In the genomic region with DNA sequence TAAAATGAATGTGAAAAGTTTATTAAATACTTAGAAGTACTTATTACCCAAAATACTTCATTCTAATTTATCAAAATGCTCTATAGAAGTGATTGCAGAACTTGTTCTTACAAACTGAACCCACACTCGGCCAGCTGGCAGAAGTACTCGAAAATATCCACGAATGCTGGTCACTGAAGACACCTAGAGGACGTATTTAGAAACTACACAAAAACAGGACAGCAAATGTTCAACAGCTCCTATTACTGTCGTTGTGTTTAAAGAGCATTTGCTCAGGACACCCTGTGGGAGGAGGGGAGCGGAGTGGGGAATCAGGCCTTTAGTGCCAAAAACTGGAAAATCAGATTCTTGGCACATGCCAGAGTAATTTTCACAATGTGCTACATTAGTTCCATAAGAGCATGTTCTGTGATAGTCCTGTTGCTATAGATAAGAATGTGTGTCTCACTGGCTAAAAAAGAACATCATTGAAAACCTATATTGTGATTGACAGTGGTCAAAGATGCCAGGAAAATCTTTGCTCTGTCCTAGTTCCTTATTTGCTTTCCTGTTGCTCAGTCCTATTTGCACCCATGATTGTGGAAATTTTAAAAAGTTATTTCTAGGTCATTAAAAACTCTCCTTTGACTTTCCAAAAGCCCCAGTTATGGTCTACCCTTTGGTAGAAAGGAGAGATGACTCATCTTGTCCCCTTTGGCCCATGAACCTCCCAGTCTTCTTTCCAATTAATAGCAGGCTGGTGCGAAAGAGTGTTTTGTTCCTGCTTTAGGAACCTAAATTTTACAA, we compare ENCODE assay signal across 8 cellular contexts. TPM values are rescaled to one million over a fixed set of nuclear protein-coding genes. Genes with fewer than 3 reads are reported as not detected.
A peak's percentile ranks its signal among the peaks of the same experiment; 100 is the strongest.
DNase-seq lines count a peak whose midpoint lies in the region; ATAC-seq and TF ChIP-seq lines count a peak whose summit lies in the region.

No MANE protein-coding gene starts in this region.

- intact Hi-C loops in left ventricle myocardium inferior (cut with micrococcal nuclease) (loop anchor here (10.0 kb wide), 1 partner anchor 489 kb away; no protein-coding TSS in a partner anchor), prostate gland (cut with DNase I) (loop anchor here (10.0 kb wide), 1 partner anchor 489 kb away; no protein-coding TSS in a partner anchor)

- no peaks in the 10 kb centered on the region for H3K79me2 ChIP-seq in DOHH2 (ENCODE audit: control insufficient read depth, low read length)

- H3K36me3 ChIP-seq in DOHH2 (ENCODE audit: control insufficient read depth, low read length): no peaks in the 10 kb centered on the region
- H3K36me3 ChIP-seq in adipocyte (ENCODE audit: control insufficient read depth, insufficient read depth, low read length, severe bottlenecking): no peaks in the 10 kb centered on the region
- H3K36me3 ChIP-seq in left ventricle myocardium inferior: no peaks in the 10 kb centered on the region
- no peaks in the 10 kb centered on the region for H3K36me3 ChIP-seq in prostate gland

- TF ChIP-seq CTCF in DOHH2 (IDR thresholded peaks at IDR 0.05; ENCODE audit: low read depth, low read length, poor library complexity, severe bottlenecking) (peak; percentile 66), RWPE1 (conservative IDR thresholded peaks at IDR 0.05; ENCODE audit: low read depth) (peak; percentile 79), left ventricle myocardium inferior (IDR thresholded peaks at IDR 0.05; ENCODE audit: borderline replicate concordance) (peak; percentile 77), prostate gland (IDR thresholded peaks at IDR 0.05) (peak in 3 of 4 experiments; percentile 49 to 71 (median 66))

- DNase-seq in M059J (ENCODE audit: low read depth): peak; percentile 66
- DNase-seq in RWPE1 (ENCODE audit: low spot score): peak; percentile 55
- peak; percentile 90 for DNase-seq in adipocyte (ENCODE audit: low read depth)
- DNase-seq in left ventricle myocardium inferior: peak; percentile 29
- peak; percentile 52 for DNase-seq in prostate gland (ENCODE audit: low spot score)

- H3K4me3 ChIP-seq in DOHH2 (ENCODE audit: low read length) (no peak overlapping the region), adipocyte (ENCODE audit: low read length) (peak overlapping the region; percentile 14), left ventricle myocardium inferior (no peak overlapping the region), prostate gland (no peak overlapping the region)

- CTCF ChIA-PET in RWPE1 (lab: Yijun Ruan, JAX): interaction anchor here (0.6 to 1.5 kb wide), 11 partner anchors 50 to 629 kb away, joined by 3 to 13 read pairs (median 4); no protein-coding TSS in a partner anchor

- POLR2A ChIA-PET in RWPE1 (lab: Yijun Ruan, JAX; ENCODE audit: low non-redundant PET): no interaction called here

- H3K9ac ChIP-seq in adipocyte (ENCODE audit: low read length): peak overlapping the region; percentile 38

- TF ChIP-seq POLR2A in prostate gland (IDR thresholded peaks at IDR 0.05): no peak

- H3K27ac ChIP-seq in DOHH2 (ENCODE audit: low read depth, low read length) (no peak overlapping the region), RWPE1 (no peak overlapping the region), left ventricle myocardium inferior (replicated peaks) (no peak overlapping the region), prostate gland (no peak overlapping the region)

- peaks cover 17% of the 10 kb centered on the region for H3K27me3 ChIP-seq in DOHH2 (ENCODE audit: control insufficient read depth, low read length)
- no peaks in the 10 kb centered on the region for H3K27me3 ChIP-seq in adipocyte (replicated peaks; ENCODE audit: control insufficient read depth, insufficient read depth, low read length)
- peaks cover 7% of the 10 kb centered on the region for H3K27me3 ChIP-seq in left ventricle myocardium inferior (ENCODE audit: low read depth)
- H3K27me3 ChIP-seq in prostate gland (replicated peaks; ENCODE audit: insufficient read depth): no peaks in the 10 kb centered on the region

- no peaks in the 10 kb centered on the region for H4K20me1 ChIP-seq in DOHH2 (ENCODE audit: control insufficient read depth, insufficient read depth, low read depth, low read length)

- H3K4me1 ChIP-seq in DOHH2 (ENCODE audit: control insufficient read depth, low read length) (no peaks in the 10 kb centered on the region), adipocyte (ENCODE audit: control insufficient read depth, insufficient read depth, low read length) (peaks cover 24% of the 10 kb centered on the region), left ventricle myocardium inferior (peaks cover 4% of the 10 kb centered on the region), prostate gland (replicated peaks) (no peaks in the 10 kb centered on the region)

- no peak overlapping the region for H3K4me2 ChIP-seq in DOHH2 (ENCODE audit: low read length)

- ATAC-seq in GM21619 (IDR thresholded peaks at IDR 0.05; ENCODE audit: unreplicated experiment) (peak; percentile 90), GM21423 (IDR thresholded peaks at IDR 0.05; ENCODE audit: unreplicated experiment) (no peak)

- 10% methylated on average over 7 of the region's 7 CpGs for WGBS in prostate gland

- H3K9me2 ChIP-seq in DOHH2 (replicated peaks; ENCODE audit: control insufficient read depth, low read length): no peaks in the 10 kb centered on the region

- no peaks in the 10 kb centered on the region for H3K9me3 ChIP-seq in DOHH2 (ENCODE audit: control insufficient read depth, insufficient read depth, low read length)
- H3K9me3 ChIP-seq in adipocyte (ENCODE audit: control insufficient read depth, low read length): no peaks in the 10 kb centered on the region
- H3K9me3 ChIP-seq in left ventricle myocardium inferior (replicated peaks): no peaks in the 10 kb centered on the region
- no peaks in the 10 kb centered on the region for H3K9me3 ChIP-seq in prostate gland

- H3F3A ChIP-seq in DOHH2 (ENCODE audit: control insufficient read depth, insufficient read depth): no peaks in the 10 kb centered on the region

RNA-seq across cellular contexts. Expression of a gene that starts 49.0 kb away (rescaled TPM):
- 28.0 and 30.2 TPM in 2 replicates for total RNA-seq in M059J (2014; rRNA removed; shearing (Covaris generic))
- 8.9 TPM for total RNA-seq in left ventricle myocardium inferior
- total RNA-seq in prostate gland: 10 to 100 TPM; 15.7 to 20.6 TPM

Comparison
In these comparisons a context has a peak if more than half of its experiments do, and no peak if none do; other contexts are left out.
1. DNase-seq: peak in every context shown above with its lines; median percentile 90 in adipocyte; 66 in M059J; 55 in RWPE1; 52 in prostate gland; 29 in left ventricle myocardium inferior.